21 cellular contexts compared by ENCODE assay signal in the genomic region with DNA sequence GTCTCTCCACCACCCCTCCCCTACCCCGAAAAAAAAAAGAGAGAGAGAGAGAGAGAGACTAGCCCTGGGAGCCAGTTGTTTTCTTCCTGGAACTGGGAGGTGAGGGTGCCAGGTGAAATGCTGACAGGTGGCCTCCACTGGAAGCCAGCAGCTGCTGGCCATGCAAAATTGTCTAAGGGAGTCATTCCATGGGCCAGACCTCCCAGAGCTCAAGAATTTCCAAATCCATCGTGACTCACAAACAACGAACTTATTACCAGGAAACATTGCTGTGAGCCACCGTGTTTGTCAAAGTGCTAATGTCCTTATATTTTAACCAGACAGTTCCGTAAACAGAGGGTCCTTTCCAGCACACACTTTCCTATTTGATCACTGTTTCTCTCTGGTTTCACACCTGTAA.
DNase-seq lines count a peak whose midpoint lies in the region; TF ChIP-seq lines count a peak whose summit lies in the region.
"Had no signal": no experiment of that assay in that cellular context is flagged by ENCODE, and none has a peak within 500 bp of the region (broad histone marks: within the 10 kb centered on the region; RNA-seq: fewer than 3 reads in every experiment).

No MANE protein-coding gene starts in this region.

- TF ChIP-seq CTCF in uterus (IDR thresholded peaks at IDR 0.05): no peak

- no peaks in the 10 kb centered on the region for H3K36me3 ChIP-seq in uterus
- H3K36me3 ChIP-seq: BE2C, gastrocnemius medialis, SJSA1 had no signal

- DNase-seq in GM03348 (ENCODE audit: low spot score) (peak; percentile 65), RPMI7951 (ENCODE audit: low read depth) (peak; percentile 85), fibroblast of gingiva (ENCODE audit: low read depth) (peak; percentile 70), uterus (no peak), NCI-H1930 (lab: John Stamatoyannopoulos, UW) (no peak), RPMI8226 (no peak), hepatic stellate cell (ENCODE audit: low spot score) (no peak)
- DNase-seq: activated CD4-positive, alpha-beta T cell treated with anti-CD3 and anti-CD28 coated beads, Interleukin-2, amount 10 ng/mL, durations not matched to agents 7 days and 5 days; activated naive CD8-positive, alpha-beta T cell treated with anti-CD3 and anti-CD28 coated beads, Interleukin-2, amount 10 ng/mL, durations not matched to agents 7 days and 5 days; BE2C; dermis blood vessel endothelial cell; DMS79; gastrocnemius medialis; Kasumi-1; NCI-H1105 treated with DMSO at 0.1 percent for 48 hours; NCI-H2107; NCI-H510A treated with DMSO at 0.1 percent for 48 hours; stimulated activated naive B cell treated with anti-CD40 and anti-IgM and Interleukin-4, amounts not matched to agents 10 μg/mL and 1 μg/mL and 100 μg/mL, for 72 hours; testis had no signal

- no peaks in the 10 kb centered on the region for H3K27me3 ChIP-seq in uterus
- H3K27me3 ChIP-seq: BE2C, gastrocnemius medialis, SJSA1, testis had no signal

- no peaks in the 10 kb centered on the region for H3K4me1 ChIP-seq in uterus
- H3K4me1 ChIP-seq: BE2C, gastrocnemius medialis, SJSA1, testis had no signal

- H3K27ac ChIP-seq in uterus: no peak overlapping the region
- H3K27ac ChIP-seq: gastrocnemius medialis, SJSA1, testis had no signal

- no peaks in the 10 kb centered on the region for H3K9me3 ChIP-seq in uterus
- H3K9me3 ChIP-seq: BE2C, gastrocnemius medialis, SJSA1, testis had no signal

- TF ChIP-seq POLR2A in uterus (IDR thresholded peaks at IDR 0.05): no peak

- intact Hi-C loops in uterus (cut with DNase I; ENCODE audit: low total_unique reads): no loop called here

- no peak overlapping the region for H3K4me3 ChIP-seq in uterus
- H3K4me3 ChIP-seq: gastrocnemius medialis, SJSA1, skin epidermis, testis had no signal

Comparison
In these comparisons a context has a peak if more than half of its experiments do, and no peak if none do; other contexts are left out.
1. DNase-seq: peak in GM03348 (single experiment), RPMI7951 (single experiment) and fibroblast of gingiva (single experiment); none in uterus (0 of 2), NCI-H1930 (0 of 2), RPMI8226 (single experiment) and hepatic stellate cell (single experiment).